Comparison of ENCODE assay signal across 11 cellular contexts in genomic region chr13:108268713-108269112, GRCh38. TPM values are rescaled to one million over a fixed set of nuclear protein-coding genes. Genes with fewer than 3 reads are reported as not detected.
DNase-seq lines count a peak whose midpoint lies in the region; ATAC-seq and TF ChIP-seq lines count a peak whose summit lies in the region.
"Had no signal": no experiment of that assay in that cellular context is flagged by ENCODE, and none has a peak within 500 bp of the region (broad histone marks: within the 10 kb centered on the region; RNA-seq: fewer than 3 reads in every experiment).

No MANE protein-coding gene starts in this region.

- no peak for TF ChIP-seq CTCF in OCI-LY3 (IDR thresholded peaks at IDR 0.05; ENCODE audit: low read depth, low read length)

- no peak overlapping the region for H2AFZ ChIP-seq in OCI-LY3 (ENCODE audit: low read depth, low read length)

- H3K27me3 Mint-ChIP-seq in stimulated activated naive CD8-positive, alpha-beta T cell treated with anti-CD3 and anti-CD28 coated beads, Interleukin-15, Interleukin-2, amounts not matched to agents 100 ng/mL and 50 ng/mL, for 24 hours, result no peaks in the 10 kb centered on the region
- no peaks in the 10 kb centered on the region for H3K27me3 Mint-ChIP-seq in immature natural killer cell (ENCODE audit: low read depth in 3 of 3)
- H3K27me3 Mint-ChIP-seq: brain had no signal

- no peaks in the 10 kb centered on the region for H3K27me3 ChIP-seq in OCI-LY3 (ENCODE audit: low read depth, low read length)
- H3K27me3 ChIP-seq: BLaER1 had no signal

- no peak overlapping the region for H3K4me3 Mint-ChIP-seq in stimulated activated naive CD8-positive, alpha-beta T cell treated with anti-CD3 and anti-CD28 coated beads, Interleukin-15, Interleukin-2, amounts not matched to agents 100 ng/mL and 50 ng/mL, for 24 hours
- H3K4me3 Mint-ChIP-seq in immature natural killer cell, result peak overlapping the region in 3 of 5 donors; percentile 7 to 26 (median 9)

- H3K27ac ChIP-seq in OCI-LY3 (ENCODE audit: low read length), result no peak overlapping the region
- H3K27ac ChIP-seq: BLaER1 had no signal

- 0 out of 2 replicates have a peak overlapping the region, but pooled peaks have one; percentile 96 for H3K4me2 ChIP-seq in OCI-LY3 (ENCODE audit: low read length)

- peaks cover 25% of the 10 kb centered on the region for H3K4me1 ChIP-seq in OCI-LY3 (ENCODE audit: low read length)

- H3K27ac Mint-ChIP-seq in stimulated activated naive CD8-positive, alpha-beta T cell treated with anti-CD3 and anti-CD28 coated beads, Interleukin-15, Interleukin-2, amounts not matched to agents 100 ng/mL and 50 ng/mL, for 24 hours, result peak overlapping the region; percentile 57
- peak overlapping the region; percentile 69 to 83 (median 80) for H3K27ac Mint-ChIP-seq in immature natural killer cell

- no peak overlapping the region for H3K4me3 ChIP-seq in OCI-LY3 (ENCODE audit: low read length)
- H3K4me3 ChIP-seq: BLaER1 had no signal

- H3K79me2 ChIP-seq in OCI-LY3 (ENCODE audit: low read length), result no peaks in the 10 kb centered on the region

- no peaks in the 10 kb centered on the region for H3K36me3 ChIP-seq in OCI-LY3 (replicated peaks; ENCODE audit: low read depth, low read length)
- H3K36me3 ChIP-seq: BLaER1 had no signal

- no peak overlapping the region for H3K9ac ChIP-seq in OCI-LY3 (ENCODE audit: low read length)
- H3K9ac ChIP-seq: BLaER1 had no signal

- ATAC-seq in stimulated activated naive CD8-positive, alpha-beta T cell treated with anti-CD3 and anti-CD28 coated beads, Interleukin-15, Interleukin-2, amounts not matched to agents 100 U/mL and 50 U/mL, for 24 hours, result no peak
- no peak for ATAC-seq in GM18858 (IDR thresholded peaks at IDR 0.05; ENCODE audit: unreplicated experiment)
- no peak for ATAC-seq in GM18867 (IDR thresholded peaks at IDR 0.05; ENCODE audit: unreplicated experiment)

- no peaks in the 10 kb centered on the region for H4K20me1 ChIP-seq in OCI-LY3 (ENCODE audit: insufficient read depth, low read length)
- H4K20me1 ChIP-seq: BLaER1 had no signal

- peaks cover 7% of the 10 kb centered on the region for H3K9me3 Mint-ChIP-seq in stimulated activated naive CD8-positive, alpha-beta T cell treated with anti-CD3 and anti-CD28 coated beads, Interleukin-15, Interleukin-2, amounts not matched to agents 100 ng/mL and 50 ng/mL, for 24 hours
- H3K9me3 Mint-ChIP-seq in immature natural killer cell, result no peaks in the 10 kb centered on the region
- H3K9me3 Mint-ChIP-seq: brain had no signal

- peaks cover 52% of the 10 kb centered on the region for H3K4me1 Mint-ChIP-seq in stimulated activated naive CD8-positive, alpha-beta T cell treated with anti-CD3 and anti-CD28 coated beads, Interleukin-15, Interleukin-2, amounts not matched to agents 100 ng/mL and 50 ng/mL, for 24 hours (ENCODE audit: low read depth)
- H3K4me1 Mint-ChIP-seq in immature natural killer cell, result peaks cover 38 to 56% of the 10 kb centered on the region in 2 donors

- H3K36me3 Mint-ChIP-seq in stimulated activated naive CD8-positive, alpha-beta T cell treated with anti-CD3 and anti-CD28 coated beads, Interleukin-15, Interleukin-2, amounts not matched to agents 100 ng/mL and 50 ng/mL, for 24 hours (ENCODE audit: low read depth), result no peaks in the 10 kb centered on the region
- peaks cover 0 to 12% (median 0%) of the 10 kb centered on the region in 3 donors for H3K36me3 Mint-ChIP-seq in immature natural killer cell

- no peaks in the 10 kb centered on the region for H3K9me3 ChIP-seq in OCI-LY3 (ENCODE audit: insufficient read depth, low read length)
- H3K9me3 ChIP-seq: BLaER1 had no signal

- DNase-seq in stimulated activated naive CD8-positive, alpha-beta T cell treated with anti-CD3 and anti-CD28 coated beads, Interleukin-15, Interleukin-2, amounts not matched to agents 100 U/mL and 50 U/mL, for 24 hours, result no peak
- DNase-seq in immature natural killer cell (no peak), NCI-H2081 (lab: John Stamatoyannopoulos, UW) (no peak)
- DNase-seq in NK-92 treated with Interleukin-12 subunit alpha and Interleukin-12 subunit beta, amount 100 ng/mL, for 24 hours (lab: John Stamatoyannopoulos, UW), result no peak
- DNase-seq: NCI-H1048 had no signal

RNA-seq across cellular contexts. Expression of gene TNFSF13B, which starts 0.8 kb away (rescaled TPM):
- 10 to 100 TPM in 2 of 3 donors, 1 to 10 TPM in 1; 6.4 to 17.2 (median 10.2) TPM for polyA plus RNA-seq in immature natural killer cell

RNA-seq across cellular contexts. Expression of gene ABHD13, which starts 50.5 kb away (rescaled TPM):
- 10 to 100 TPM in 2 of 3 donors, 1 to 10 TPM in 1; 8.8 to 11.1 (median 10.1) TPM for polyA plus RNA-seq in immature natural killer cell

RNA-seq across cellular contexts. Expression of gene LIG4, which starts 53.4 kb away (rescaled TPM):
- polyA plus RNA-seq in immature natural killer cell, result 1 to 10 TPM; 2.0 to 3.8 (median 2.9) TPM
